Comparison of ENCODE assay signal across 6 cellular contexts in genomic region chr5:168895295-168896019, GRCh38.
"Had no signal": no experiment of that assay in that cellular context is flagged by ENCODE, and none has a peak within 500 bp of the region (broad histone marks: within the 10 kb centered on the region; RNA-seq: fewer than 3 reads in every experiment).

No MANE protein-coding gene starts in this region.

- DNase-seq: GM23248, GOT3, H7, IMR-90 had no signal

- H3K27ac ChIP-seq: GM23248 had no signal

- ATAC-seq: HCT116 had no signal

- H2AFZ ChIP-seq: GM23248 had no signal

- H3K9me3 ChIP-seq: HAP-1 had no signal

- H3K36me3 ChIP-seq: HAP-1 had no signal

- H3K4me3 ChIP-seq: GM23248, HAP-1 had no signal

- H3K9ac ChIP-seq: GM23248 had no signal
